ENCODE assay signal across 1 cellular context in genomic region chr21:44423312-44423821, GRCh38.
TF ChIP-seq lines count a peak whose summit lies in the region.

No MANE protein-coding gene starts in this region.

TF ChIP-seq in WTC11, 78 proteins besides CTCF, POLR2A, EP300 and RAD21 (continued from another document):
- TF ChIP-seq E2F1 (CRISPR knock-in tag; IDR thresholded peaks at IDR 0.05), result no peak
- no peak for TF ChIP-seq ZSCAN18 (CRISPR knock-in tag; IDR thresholded peaks at IDR 0.05)
- no peak for TF ChIP-seq PRRX2 (CRISPR knock-in tag; IDR thresholded peaks at IDR 0.05)
- TF ChIP-seq ZNF219 (CRISPR knock-in tag; IDR thresholded peaks at IDR 0.05; ENCODE audit: borderline replicate concordance), result no peak
- no peak for TF ChIP-seq CREM (CRISPR knock-in tag; IDR thresholded peaks at IDR 0.05)
- no peak for TF ChIP-seq NFATC4 (CRISPR knock-in tag; IDR thresholded peaks at IDR 0.05)
- TF ChIP-seq SOX15 (CRISPR knock-in tag; IDR thresholded peaks at IDR 0.05), result no peak
- no peak for TF ChIP-seq CDX4 (CRISPR knock-in tag; IDR thresholded peaks at IDR 0.05; ENCODE audit: borderline replicate concordance)
